8 cellular contexts compared by ENCODE assay signal in genomic region chr14:95515080-95515489, GRCh38. TPM values are rescaled to one million over a fixed set of nuclear protein-coding genes. Genes with fewer than 3 reads are reported as not detected.
A peak's percentile ranks its signal among the peaks of the same experiment; 100 is the strongest.
DNase-seq lines count a peak whose midpoint lies in the region; ATAC-seq, FAIRE-seq and TF ChIP-seq lines count a peak whose summit lies in the region.

No MANE protein-coding gene starts in this region.

- peak overlapping the region; percentile 88 to 89 for H3K4me3 Mint-ChIP-seq in stimulated activated naive CD8-positive, alpha-beta T cell treated with anti-CD3 and anti-CD28 coated beads, Interleukin-15, amount 100 ng/mL, for 72 hours

- peaks cover 76% of the 10 kb centered on the region for H3K4me1 Mint-ChIP-seq in stimulated activated naive CD8-positive, alpha-beta T cell treated with anti-CD3 and anti-CD28 coated beads, Interleukin-15, amount 100 ng/mL, for 72 hours

- no peaks in the 10 kb centered on the region for H3K27me3 ChIP-seq in keratinocyte (ENCODE audit: control insufficient read depth, extremely low read depth, insufficient read depth, low read length)

- no peak for FAIRE-seq in keratinocyte (lab: Jason Lieb, UNC)

- peaks cover 5% of the 10 kb centered on the region for H4K20me1 ChIP-seq in keratinocyte (ENCODE audit: control insufficient read depth, extremely low read depth, insufficient read depth, low read length)

- DNase-seq in DMS153 (lab: John Stamatoyannopoulos, UW): peak; percentile 59
- DNase-seq in LHCN-M2 (ENCODE audit: low read depth): peak; percentile 89
- DNase-seq in astrocyte of the hippocampus (ENCODE audit: low read depth, low spot score): peak; percentile 47
- no peak for DNase-seq in keratinocyte (ENCODE audit: low read depth, low spot score)
- DNase-seq in stimulated activated naive CD8-positive, alpha-beta T cell treated with anti-CD3 and anti-CD28 coated beads, Interleukin-15, amount 100 ng/mL, for 72 hours: no peak
- DNase-seq in CD1c-positive myeloid dendritic cell (ENCODE audit: extremely low spot score): no peak

- H3K79me2 ChIP-seq in keratinocyte (ENCODE audit: control insufficient read depth, insufficient read depth, low read length): no peaks in the 10 kb centered on the region

- H3K9me1 ChIP-seq in keratinocyte (ENCODE audit: control insufficient read depth, extremely low read depth, insufficient read depth, low read length): no peaks in the 10 kb centered on the region

- H3K9me3 ChIP-seq in keratinocyte (ENCODE audit: control insufficient read depth, low read depth, low read length): no peaks in the 10 kb centered on the region

- TF ChIP-seq CTCF in keratinocyte (optimal IDR thresholded peaks at IDR 0.05 in 1 of 3, IDR thresholded peaks at IDR 0.05 in 1 of 3, conservative IDR thresholded peaks at IDR 0.05 in 1 of 3; ENCODE audit: extremely low read depth in 1 of 3, insufficient read depth in 2 of 3, low read length in 3 of 3): no peak

- peak overlapping the region; percentile 19 to 61 for H3K27ac Mint-ChIP-seq in stimulated activated naive CD8-positive, alpha-beta T cell treated with anti-CD3 and anti-CD28 coated beads, Interleukin-15, amount 100 ng/mL, for 72 hours

- peak overlapping the region; percentile 91 for H3K4me2 ChIP-seq in keratinocyte (ENCODE audit: control insufficient read depth, extremely low read depth, insufficient read depth, low read depth, low read length)

- peak overlapping the region in 1 of 3 experiments; percentile 79 for H3K4me3 ChIP-seq in keratinocyte (ENCODE audit: control insufficient read depth in 2 of 3, extremely low read depth in 1 of 3, insufficient read depth in 2 of 3, low read depth in 1 of 3, low read length in 3 of 3)

- no peaks in the 10 kb centered on the region for H3K27me3 Mint-ChIP-seq in stimulated activated naive CD8-positive, alpha-beta T cell treated with anti-CD3 and anti-CD28 coated beads, Interleukin-15, amount 100 ng/mL, for 72 hours

- H3K9ac ChIP-seq in keratinocyte (ENCODE audit: control insufficient read depth, extremely low read depth, insufficient read depth, low read length): no peak overlapping the region

- no peaks in the 10 kb centered on the region for H3K9me3 Mint-ChIP-seq in stimulated activated naive CD8-positive, alpha-beta T cell treated with anti-CD3 and anti-CD28 coated beads, Interleukin-15, amount 100 ng/mL, for 72 hours

- no peak overlapping the region for H2AFZ ChIP-seq in keratinocyte (ENCODE audit: control insufficient read depth, low read length)

- dilution Hi-C loops in keratinocyte (cut with MboI; ENCODE audit: extremely low pct_ligation_motif_present, low sequenced_read_pairs): no loop called here

- H3K4me1 ChIP-seq in keratinocyte (ENCODE audit: control insufficient read depth, extremely low read depth, insufficient read depth, low read length): peaks cover 46% of the 10 kb centered on the region

- H3K27ac ChIP-seq in keratinocyte (ENCODE audit: control insufficient read depth, insufficient read depth, low read length): no peak overlapping the region

- H3K36me3 ChIP-seq in keratinocyte (ENCODE audit: control insufficient read depth in 2 of 2, extremely low read depth in 1 of 2, insufficient read depth in 2 of 2, low read length in 2 of 2): no peaks in the 10 kb centered on the region

- ATAC-seq in stimulated activated naive CD8-positive, alpha-beta T cell treated with anti-CD3 and anti-CD28 coated beads, Interleukin-15, amount 100 ng/mL, for 72 hours: no peak
- ATAC-seq in GM21723 (IDR thresholded peaks at IDR 0.05; ENCODE audit: unreplicated experiment) (no peak), HG02571 (IDR thresholded peaks at IDR 0.05; ENCODE audit: unreplicated experiment) (no peak)

RNA-seq across cellular contexts. Expression of gene SYNE3, which starts 1.4 kb away (rescaled TPM):
- total RNA-seq in LHCN-M2 (2014; rRNA removed): 8.4 and 12.5 TPM in 2 replicates
- polyA plus RNA-seq in LHCN-M2 (2012): 3.2 TPM
- 0.32 to 1.3 TPM (median 1.0 TPM) in 3 replicates for polyA plus RNA-seq in keratinocyte
- 0.27 TPM for polyA plus RNA-seq in keratinocyte (2011; ENCODE audit: low read depth)
- polyA plus RNA-seq in keratinocyte (2011; cell fraction: cytosol; rRNA removed): 0.18 and 0.19 TPM in 2 replicates
- 2.1 and 2.6 TPM in 2 replicates for polyA plus RNA-seq in keratinocyte (2011; cell fraction: nucleus; rRNA removed)
- 0.47 and 1.6 TPM in 2 replicates for polyA plus RNA-seq in keratinocyte (2012; ENCODE audit: low replicate concordance)
- polyA minus RNA-seq in keratinocyte: 0.63 to 3.1 TPM (median 2.1 TPM) in 3 replicates
- 0.96 TPM for polyA minus RNA-seq in keratinocyte (2011; cell fraction: cytosol; rRNA and poly(A)+ RNA removed)
- polyA minus RNA-seq in keratinocyte (2011; cell fraction: nucleus; rRNA and poly(A)+ RNA removed): 2.7 and 3.0 TPM in 2 replicates

RNA-seq across cellular contexts. Expression of gene GLRX5, which starts 19.8 kb away (rescaled TPM):
- total RNA-seq in LHCN-M2 (2014; rRNA removed): 39.9 and 46.9 TPM in 2 replicates
- 37.3 TPM for polyA plus RNA-seq in LHCN-M2 (2012)
- polyA plus RNA-seq in keratinocyte: 28.2 to 60.9 TPM (median 42.7 TPM) in 3 replicates
- 13.7 TPM for polyA plus RNA-seq in keratinocyte (2011; ENCODE audit: low read depth)
- 39.9 and 70.3 TPM in 2 replicates for polyA plus RNA-seq in keratinocyte (2011; cell fraction: cytosol; rRNA removed)
- 14.1 and 17.8 TPM in 2 replicates for polyA plus RNA-seq in keratinocyte (2011; cell fraction: nucleus; rRNA removed)
- 27.2 and 41.6 TPM in 2 replicates for polyA plus RNA-seq in keratinocyte (2012; ENCODE audit: low replicate concordance)
- polyA minus RNA-seq in keratinocyte: 7.9 to 23.1 TPM (median 8.6 TPM) in 3 replicates
- polyA minus RNA-seq in keratinocyte (2011; cell fraction: cytosol; rRNA and poly(A)+ RNA removed): 28.0 TPM
- polyA minus RNA-seq in keratinocyte (2011; cell fraction: nucleus; rRNA and poly(A)+ RNA removed): 3.4 and 4.4 TPM in 2 replicates

Comparison
In these comparisons a context has a peak if more than half of its experiments do, and no peak if none do; other contexts are left out.
1. DNase-seq: peak in DMS153 (single experiment), LHCN-M2 (single experiment) and astrocyte of the hippocampus (single experiment); none in keratinocyte (single experiment), stimulated activated naive CD8-positive, alpha-beta T cell treated with anti-CD3 and anti-CD28 coated beads, Interleukin-15, amount 100 ng/mL, for 72 hours (0 of 2) and CD1c-positive myeloid dendritic cell (single experiment).